ENCODE assay signal across 15 cellular contexts in the genomic region with DNA sequence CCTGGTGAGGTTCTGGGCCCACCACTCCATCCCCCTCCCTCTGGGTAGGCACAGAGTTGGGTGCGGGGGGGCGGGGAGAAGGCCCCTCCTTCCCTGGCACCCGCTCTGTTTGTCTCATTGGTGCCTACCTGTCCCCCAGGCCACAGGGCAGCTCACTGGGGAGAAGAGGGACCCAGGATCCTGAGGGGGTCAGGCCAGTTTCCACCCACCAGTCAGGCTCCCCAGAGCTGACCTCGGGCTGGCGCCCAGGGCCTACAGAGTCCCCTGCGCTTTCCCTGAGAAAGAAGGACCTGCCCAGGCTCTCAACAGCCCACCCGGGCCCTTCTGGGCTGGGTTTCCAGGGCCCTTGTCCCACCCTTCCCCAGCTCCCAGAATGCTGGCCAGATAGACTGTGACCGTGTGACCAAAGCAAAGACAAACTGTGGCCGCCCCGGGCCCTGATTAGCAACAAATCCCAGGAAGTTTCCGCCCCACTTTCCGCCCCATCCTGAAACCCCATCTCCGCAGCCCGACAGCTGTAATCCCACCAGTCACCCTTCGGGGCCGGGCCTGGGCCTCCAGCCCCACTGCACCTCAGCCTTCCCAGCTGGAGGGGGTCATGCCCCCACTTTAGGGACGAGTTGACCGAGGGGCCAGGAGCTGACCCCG. TPM values are rescaled to one million over a fixed set of nuclear protein-coding genes. Genes with fewer than 3 reads are reported as not detected.
DNase-seq lines count a peak whose midpoint lies in the region; ATAC-seq and TF ChIP-seq lines count a peak whose summit lies in the region.
"Had no signal": no experiment of that assay in that cellular context is flagged by ENCODE, and none has a peak within 500 bp of the region (broad histone marks: within the 10 kb centered on the region; RNA-seq: fewer than 3 reads in every experiment).

No MANE protein-coding gene starts in this region.

- TF ChIP-seq CTCF in Caco-2 (IDR thresholded peaks at IDR 0.05; ENCODE audit: insufficient read depth in 1 of 2, low read depth in 1 of 2, low read length in 1 of 2, severe bottlenecking in 1 of 2, unreplicated experiment in 1 of 2) (no peak), esophagus squamous epithelium (IDR thresholded peaks at IDR 0.05) (peak in 1 of 6 experiments; percentile 35), progenitor cell of endocrine pancreas (IDR thresholded peaks at IDR 0.05; ENCODE audit: unreplicated experiment) (no peak)

- H3K27me3 Mint-ChIP-seq in Caco-2 (ENCODE audit: insufficient read depth, unreplicated experiment) (no peaks in the 10 kb centered on the region), progenitor cell of endocrine pancreas (no peaks in the 10 kb centered on the region)
- H3K27me3 Mint-ChIP-seq in naive thymus-derived CD4-positive, alpha-beta T cell = peaks cover 0 to 15% (median 10%) of the 10 kb centered on the region in 5 donors

- H3K4me3 ChIP-seq in Caco-2 (ENCODE audit: low read depth, low read length) (no peak overlapping the region), SJCRH30 (peak overlapping the region; percentile 10; the same call in 1 of the 2 replicates), esophagus squamous epithelium (peak overlapping the region in 2 of 4 donors; percentile 2 to 22)
- no peak overlapping the region for H3K4me3 ChIP-seq in naive thymus-derived CD4-positive, alpha-beta T cell (ENCODE audit: low read length)
- H3K4me3 ChIP-seq: Peyer's patch had no signal

- CTCF ChIA-PET in Caco-2 (lab: Charles Lee) = interaction anchor here (0.6 to 1.8 kb wide), 4 partner anchors 8 to 1250 kb away, joined by 3 to 9 read pairs (median 4); no protein-coding TSS in a partner anchor
- CTCF ChIA-PET in naive thymus-derived CD4-positive, alpha-beta T cell (lab: Charles Lee) = interaction anchor here (1.0 kb wide), 1 partner anchor 140 kb away, joined by 3 read pairs; no protein-coding TSS in a partner anchor

- no TSS peak for BruUV-seq in Caco-2 (replicated peaks; lab: Mats Ljungman, UMichigan)

- H3K4me3 Mint-ChIP-seq in Caco-2 (ENCODE audit: unreplicated experiment) (no peak overlapping the region), progenitor cell of endocrine pancreas (ENCODE audit: low read depth) (no peak overlapping the region)
- H3K4me3 Mint-ChIP-seq in naive thymus-derived CD4-positive, alpha-beta T cell = no peak overlapping the region
- H3K4me3 Mint-ChIP-seq: CD4-positive, alpha-beta memory T cell had no signal

- no peaks in the 10 kb centered on the region for H3K36me3 ChIP-seq in Caco-2 (ENCODE audit: control insufficient read depth, insufficient read depth, low read length)
- H3K36me3 ChIP-seq in SJCRH30 = no peaks in the 10 kb centered on the region
- H3K36me3 ChIP-seq in esophagus squamous epithelium = no peaks in the 10 kb centered on the region
- H3K36me3 ChIP-seq in naive thymus-derived CD4-positive, alpha-beta T cell (ENCODE audit: control insufficient read depth in 2 of 3, insufficient read depth in 3 of 3, low read length in 3 of 3) = no peaks in the 10 kb centered on the region
- H3K36me3 ChIP-seq: Peyer's patch had no signal

- H3K27ac Mint-ChIP-seq in Caco-2 (ENCODE audit: unreplicated experiment) (peak overlapping the region; percentile 23), progenitor cell of endocrine pancreas (peak overlapping the region; percentile 78)
- H3K27ac Mint-ChIP-seq in naive thymus-derived CD4-positive, alpha-beta T cell = no peak overlapping the region

- intact Hi-C loops in Caco-2 (cut with micrococcal nuclease; ENCODE audit: unreplicated experiment) = no loop called here
- intact Hi-C loops in esophagus squamous epithelium (cut with DNase I) = no loop called here
- intact Hi-C loops in naive thymus-derived CD4-positive, alpha-beta T cell (cut with micrococcal nuclease) = no loop called here

- WGBS in esophagus squamous epithelium, 2 donors = 0 to 42% methylated on average over 1 to 8 of the region's 19 CpGs

- H3K27ac ChIP-seq in SJCRH30 = peak overlapping the region; percentile 59
- peak overlapping the region; percentile 84 to 94 (median 91) for H3K27ac ChIP-seq in esophagus squamous epithelium
- no peak overlapping the region for H3K27ac ChIP-seq in naive thymus-derived CD4-positive, alpha-beta T cell (ENCODE audit: low read depth, low read length)
- H3K27ac ChIP-seq: Peyer's patch had no signal

- H3K4me1 ChIP-seq in Caco-2 (peaks cover 13% of the 10 kb centered on the region; the same call in 1 of the 2 replicates), SJCRH30 (peaks cover 42% of the 10 kb centered on the region), esophagus squamous epithelium (peaks cover 71 to 100% (median 73%) of the 10 kb centered on the region in 3 donors)
- no peaks in the 10 kb centered on the region for H3K4me1 ChIP-seq in naive thymus-derived CD4-positive, alpha-beta T cell (ENCODE audit: control insufficient read depth in 2 of 2, insufficient read depth in 2 of 2, low read length in 2 of 2)

- H3K36me3 Mint-ChIP-seq in Caco-2 (ENCODE audit: insufficient read depth, unreplicated experiment) (no peaks in the 10 kb centered on the region), progenitor cell of endocrine pancreas (ENCODE audit: insufficient read depth) (no peaks in the 10 kb centered on the region)
- H3K36me3 Mint-ChIP-seq in naive thymus-derived CD4-positive, alpha-beta T cell = no peaks in the 10 kb centered on the region
- H3K36me3 Mint-ChIP-seq: CD4-positive, alpha-beta memory T cell had no signal

- H3K4me1 Mint-ChIP-seq in Caco-2 (ENCODE audit: low read depth, unreplicated experiment) = no peaks in the 10 kb centered on the region
- H3K4me1 Mint-ChIP-seq in progenitor cell of endocrine pancreas (ENCODE audit: low read depth) = peaks cover 10% of the 10 kb centered on the region
- peaks cover 0 to 4% (median 0%) of the 10 kb centered on the region in 7 donors for H3K4me1 Mint-ChIP-seq in naive thymus-derived CD4-positive, alpha-beta T cell
- H3K4me1 Mint-ChIP-seq: CD4-positive, alpha-beta memory T cell had no signal

- POLR2A ChIA-PET in Caco-2 (lab: Charles Lee) = no interaction called here
- POLR2A ChIA-PET in naive thymus-derived CD4-positive, alpha-beta T cell (lab: Charles Lee) = no interaction called here

- DNase-seq in Caco-2 = no peak
- peak; percentile 87 to 92 for DNase-seq in SJCRH30
- DNase-seq in esophagus squamous epithelium (lab: John Stamatoyannopoulos, UW) = no peak
- DNase-seq in progenitor cell of endocrine pancreas (ENCODE audit: low spot score, unreplicated experiment) = no peak
- no peak for DNase-seq in naive thymus-derived CD4-positive, alpha-beta T cell
- DNase-seq in anterior cingulate cortex (lab: John Stamatoyannopoulos, UW) = no peak
- DNase-seq in A172 (ENCODE audit: low spot score) = no peak
- DNase-seq in SIG-M5 treated with dmso at 0.1 percent for 504 hours (lab: John Stamatoyannopoulos, UW; ENCODE audit: unreplicated experiment) = no peak
- DNase-seq: AML-193; CD4-positive, alpha-beta memory T cell; NCI-H1436 treated with DMSO at 0.1 percent for 48 hours; NCI-H2081; NCI-H510A treated with DMSO at 0.1 percent for 48 hours; Peyer's patch; SIG-M5 had no signal

- H3K9me3 ChIP-seq in Caco-2 (no peaks in the 10 kb centered on the region), SJCRH30 (replicated peaks) (no peaks in the 10 kb centered on the region), esophagus squamous epithelium (no peaks in the 10 kb centered on the region)
- H3K9me3 ChIP-seq in naive thymus-derived CD4-positive, alpha-beta T cell (ENCODE audit: control insufficient read depth in 2 of 3, low read length in 3 of 3) = no peaks in the 10 kb centered on the region
- H3K9me3 ChIP-seq: Peyer's patch had no signal

- TF ChIP-seq POLR2A in esophagus squamous epithelium (IDR thresholded peaks at IDR 0.05) = no peak

- ATAC-seq in naive thymus-derived CD4-positive, alpha-beta T cell = no peak

- H3K9me3 Mint-ChIP-seq in Caco-2 (ENCODE audit: unreplicated experiment) (no peaks in the 10 kb centered on the region), progenitor cell of endocrine pancreas (ENCODE audit: low read depth) (no peaks in the 10 kb centered on the region)
- H3K9me3 Mint-ChIP-seq in naive thymus-derived CD4-positive, alpha-beta T cell = no peaks in the 10 kb centered on the region
- H3K9me3 Mint-ChIP-seq: CD4-positive, alpha-beta memory T cell had no signal

- H3K27me3 ChIP-seq in Caco-2 (replicated peaks; ENCODE audit: control insufficient read depth, insufficient read depth, low read length) (no peaks in the 10 kb centered on the region), SJCRH30 (no peaks in the 10 kb centered on the region), esophagus squamous epithelium (peaks cover 0 to 15% (median 0%) of the 10 kb centered on the region in 4 donors)
- no peaks in the 10 kb centered on the region for H3K27me3 ChIP-seq in naive thymus-derived CD4-positive, alpha-beta T cell (ENCODE audit: control insufficient read depth in 2 of 2, insufficient read depth in 2 of 2, low read length in 2 of 2)
- H3K27me3 ChIP-seq: Peyer's patch had no signal

RNA-seq across cellular contexts. Expression of a gene that starts 33.8 kb away (rescaled TPM):
- total RNA-seq in Caco-2 (2022) = 112 and 132 TPM in 2 replicates
- total RNA-seq in SJCRH30 (2014; rRNA removed; shearing (Covaris generic)) = 2.0 and 2.4 TPM in 2 replicates
- total RNA-seq in esophagus squamous epithelium = 100 to 1,000 TPM; 175 to 307 (median 223) TPM
- total RNA-seq in progenitor cell of endocrine pancreas = 169 and 185 TPM in 2 replicates
- total RNA-seq in naive thymus-derived CD4-positive, alpha-beta T cell = 1 to 10 TPM in 1 of 5 experiments, not detected in 4; 1.0 TPM
- polyA plus RNA-seq in naive thymus-derived CD4-positive, alpha-beta T cell = not detected
- total RNA-seq in A172 (2014; rRNA removed; shearing (Covaris generic)) = 12.4 and 19.8 TPM in 2 replicates
- polyA plus RNA-seq: CD4-positive, alpha-beta memory T cell had no signal

RNA-seq across cellular contexts. Expression of a gene that starts 38.0 kb away (rescaled TPM):
- total RNA-seq in Caco-2 (2022) (104 and 106 TPM in 2 replicates), esophagus squamous epithelium (10 to 100 TPM; 14.9 to 41.3 (median 19.6) TPM), progenitor cell of endocrine pancreas (56.2 and 58.3 TPM in 2 replicates)
- total RNA-seq in SJCRH30 (2014; rRNA removed; shearing (Covaris generic)) = 68.3 and 74.7 TPM in 2 replicates
- total RNA-seq in naive thymus-derived CD4-positive, alpha-beta T cell = 100 to 1,000 TPM; 100 to 165 (median 162) TPM
- polyA plus RNA-seq in naive thymus-derived CD4-positive, alpha-beta T cell = 100 to 1,000 TPM in 1 of 2 donors, 10 to 100 TPM in 1; 70.5 to 100 TPM
- 39.6 and 55.0 TPM in 2 replicates for total RNA-seq in A172 (2014; rRNA removed; shearing (Covaris generic))

RNA-seq across cellular contexts. Expression of a gene that starts 38.2 kb away (rescaled TPM):
- total RNA-seq in Caco-2 (2022) (36.5 and 39.0 TPM in 2 replicates), esophagus squamous epithelium (10 to 100 TPM; 30.4 to 47.5 (median 38.3) TPM), progenitor cell of endocrine pancreas (29.9 and 30.0 TPM in 2 replicates)
- 15.5 and 18.6 TPM in 2 replicates for total RNA-seq in SJCRH30 (2014; rRNA removed; shearing (Covaris generic))
- total RNA-seq in naive thymus-derived CD4-positive, alpha-beta T cell = 10 to 100 TPM; 20.0 to 41.1 (median 26.7) TPM
- 10 to 100 TPM; 34.9 to 44.7 TPM for polyA plus RNA-seq in naive thymus-derived CD4-positive, alpha-beta T cell
- total RNA-seq in A172 (2014; rRNA removed; shearing (Covaris generic)) = 43.7 and 47.6 TPM in 2 replicates

RNA-seq across cellular contexts. Expression of a gene that starts 47.2 kb away (rescaled TPM):
- total RNA-seq in Caco-2 (2022) (113 and 116 TPM in 2 replicates), esophagus squamous epithelium (10 to 100 TPM; 32.4 to 60.1 (median 48.6) TPM), progenitor cell of endocrine pancreas (54.3 and 56.5 TPM in 2 replicates)
- 177 and 183 TPM in 2 replicates for total RNA-seq in SJCRH30 (2014; rRNA removed; shearing (Covaris generic))
- total RNA-seq in naive thymus-derived CD4-positive, alpha-beta T cell = 100 to 1,000 TPM in 1 of 5 experiments, 10 to 100 TPM in 4; 29.5 to 103 (median 30.3) TPM
- polyA plus RNA-seq in naive thymus-derived CD4-positive, alpha-beta T cell = 10 to 100 TPM; 51.1 to 62.1 TPM
- 163 and 168 TPM in 2 replicates for total RNA-seq in A172 (2014; rRNA removed; shearing (Covaris generic))

Comparison
In these comparisons a context has a peak if more than half of its experiments do, and no peak if none do; other contexts are left out.
1. DNase-seq: peak in SJCRH30 (2 of 2); none in Caco-2 (0 of 2), esophagus squamous epithelium (single experiment), progenitor cell of endocrine pancreas (single experiment), naive thymus-derived CD4-positive, alpha-beta T cell (0 of 9), anterior cingulate cortex (0 of 58), A172 (single experiment) and SIG-M5 treated with dmso at 0.1 percent for 504 hours (single experiment).
2. H3K27ac Mint-ChIP-seq: peak in Caco-2 (single experiment) and progenitor cell of endocrine pancreas (single experiment); none in naive thymus-derived CD4-positive, alpha-beta T cell (0 of 9).